ENCODE assay signal across 11 cellular contexts in the genomic region with DNA sequence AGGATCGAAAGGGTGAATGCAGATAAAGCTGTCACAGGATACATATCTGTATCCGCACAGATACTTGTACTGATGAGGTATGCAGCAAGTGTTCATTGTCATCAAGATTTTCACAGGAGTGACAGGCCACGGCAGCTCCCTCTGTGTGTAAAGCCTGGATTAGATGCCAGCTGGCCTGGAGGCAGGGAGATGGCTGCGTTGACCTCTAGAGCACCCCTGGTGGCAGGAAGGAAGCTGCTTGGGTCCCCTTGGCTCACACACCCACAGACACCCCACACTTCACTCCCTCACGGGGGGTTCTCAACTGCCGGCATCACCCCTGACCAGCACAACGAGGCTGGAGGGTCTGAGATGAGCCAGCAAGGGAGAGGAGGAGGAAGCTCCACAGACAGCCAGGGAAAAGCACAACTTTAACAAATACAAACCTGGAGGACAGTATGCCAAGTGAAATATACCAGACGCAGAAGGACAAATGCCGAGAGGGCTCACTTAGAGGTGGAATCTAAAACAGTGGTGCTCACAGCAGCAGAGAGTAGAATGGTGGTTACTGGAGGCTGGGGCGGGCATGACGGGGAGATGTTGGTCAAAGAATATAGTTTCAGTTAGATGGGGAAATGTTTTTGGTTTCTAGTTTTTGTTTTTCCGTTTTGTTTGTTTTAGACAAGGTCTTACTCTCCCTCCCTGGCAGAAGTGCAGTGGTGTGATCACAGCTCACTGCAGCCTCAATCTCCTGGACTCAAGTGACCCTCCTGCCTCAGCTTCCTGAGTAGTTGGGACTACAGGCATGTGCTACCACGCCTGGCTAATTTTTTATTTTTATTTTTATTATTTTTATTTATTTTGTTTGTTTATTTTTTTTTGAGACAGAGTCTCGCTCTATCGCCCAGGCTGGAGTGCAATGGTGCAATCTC. TPM values are rescaled to one million over a fixed set of nuclear protein-coding genes. Genes with fewer than 3 reads are reported as not detected.
A peak's percentile ranks its signal among the peaks of the same experiment; 100 is the strongest.
DNase-seq lines count a peak whose midpoint lies in the region; ATAC-seq and TF ChIP-seq lines count a peak whose summit lies in the region.
"Had no signal": no experiment of that assay in that cellular context is flagged by ENCODE, and none has a peak within 500 bp of the region (broad histone marks: within the 10 kb centered on the region; RNA-seq: fewer than 3 reads in every experiment).

No MANE protein-coding gene starts in this region.

- H3K4me3 ChIP-seq in DOHH2 (ENCODE audit: low read length) (no peak overlapping the region), Loucy (ENCODE audit: low read length, poor library complexity, severe bottlenecking) (no peak overlapping the region)

- H3K9me3 Mint-ChIP-seq in chondrocyte (ENCODE audit: low read depth) (no peaks in the 10 kb centered on the region), neural crest cell (no peaks in the 10 kb centered on the region)
- H3K9me3 Mint-ChIP-seq in activated CD4-positive, alpha-beta T cell treated with anti-CD3 and anti-CD28 coated beads, Interleukin-2, amount 10 ng/mL, durations not matched to agents 7 days and 5 days: no peaks in the 10 kb centered on the region

- H3K36me3 Mint-ChIP-seq in chondrocyte (ENCODE audit: low read depth) (peaks cover 4% of the 10 kb centered on the region), neural crest cell (ENCODE audit: low read depth) (peaks cover 3% of the 10 kb centered on the region)
- no peaks in the 10 kb centered on the region for H3K36me3 Mint-ChIP-seq in activated CD4-positive, alpha-beta T cell treated with anti-CD3 and anti-CD28 coated beads, Interleukin-2, amount 10 ng/mL, durations not matched to agents 7 days and 5 days (ENCODE audit: low read depth)

- H3K27ac Mint-ChIP-seq in chondrocyte (ENCODE audit: unreplicated experiment): peak overlapping the region; percentile 88
- H3K27ac Mint-ChIP-seq in neural crest cell (ENCODE audit: unreplicated experiment): no peak overlapping the region
- no peak overlapping the region for H3K27ac Mint-ChIP-seq in activated CD4-positive, alpha-beta T cell treated with anti-CD3 and anti-CD28 coated beads, Interleukin-2, amount 10 ng/mL, durations not matched to agents 7 days and 5 days

- no peak overlapping the region for H3K9ac ChIP-seq in Loucy (ENCODE audit: low read depth, low read length, poor library complexity, severe bottlenecking)

- no peaks in the 10 kb centered on the region for H4K20me1 ChIP-seq in DOHH2 (ENCODE audit: control insufficient read depth, insufficient read depth, low read depth, low read length)
- H4K20me1 ChIP-seq in Loucy (ENCODE audit: insufficient read depth, low read length, poor library complexity, severe bottlenecking): no peaks in the 10 kb centered on the region

- CTCF ChIA-PET in activated CD4-positive, alpha-beta T cell treated with anti-CD3 and anti-CD28 coated beads, Interleukin-2, amount 10 ng/mL, durations not matched to agents 7 days and 5 days (lab: Charles Lee): interaction anchor here (0.6 to 1.0 kb wide), 2 partner anchors 17 to 65 kb away, joined by 3 read pairs; no protein-coding TSS in a partner anchor

- peaks cover 5% of the 10 kb centered on the region; the same call in 1 of the 2 replicates for H3K36me3 ChIP-seq in DOHH2 (ENCODE audit: control insufficient read depth, low read length)
- H3K36me3 ChIP-seq in Loucy (ENCODE audit: insufficient read depth, low read length): no peaks in the 10 kb centered on the region

- H3K4me1 Mint-ChIP-seq in chondrocyte (ENCODE audit: low read depth): peaks cover 36% of the 10 kb centered on the region
- no peaks in the 10 kb centered on the region for H3K4me1 Mint-ChIP-seq in neural crest cell
- no peaks in the 10 kb centered on the region for H3K4me1 Mint-ChIP-seq in activated CD4-positive, alpha-beta T cell treated with anti-CD3 and anti-CD28 coated beads, Interleukin-2, amount 10 ng/mL, durations not matched to agents 7 days and 5 days

- H3K27me3 ChIP-seq in DOHH2 (ENCODE audit: control insufficient read depth, low read length): no peaks in the 10 kb centered on the region
- no peaks in the 10 kb centered on the region for H3K27me3 ChIP-seq in Loucy (ENCODE audit: insufficient read depth, low read length, poor library complexity, severe bottlenecking)

- H3K4me1 ChIP-seq in DOHH2 (ENCODE audit: control insufficient read depth, low read length) (no peaks in the 10 kb centered on the region), Loucy (ENCODE audit: insufficient read depth, low read length, poor library complexity, severe bottlenecking) (no peaks in the 10 kb centered on the region)

- H3K4me2 ChIP-seq in DOHH2 (ENCODE audit: low read length) (no peak overlapping the region), Loucy (ENCODE audit: low read depth, low read length, poor library complexity, severe bottlenecking) (no peak overlapping the region)

- TF ChIP-seq CTCF in DOHH2 (IDR thresholded peaks at IDR 0.05; ENCODE audit: low read depth, low read length, poor library complexity, severe bottlenecking) (peak; percentile 53), Loucy (conservative IDR thresholded peaks at IDR 0.05; ENCODE audit: low read length) (peak; percentile 48; the same call in 1 of the 2 replicates), chondrocyte (IDR thresholded peaks at IDR 0.05) (peak; percentile 55), neural crest cell (conservative IDR thresholded peaks at IDR 0.05) (peak; percentile 30)

- no peaks in the 10 kb centered on the region for H3F3A ChIP-seq in DOHH2 (ENCODE audit: control insufficient read depth, insufficient read depth)
- no peaks in the 10 kb centered on the region for H3F3A ChIP-seq in Loucy (ENCODE audit: low read depth)

- DNase-seq in chondrocyte (ENCODE audit: low spot score) (no peak), neural crest cell (ENCODE audit: low read depth, low spot score) (no peak), UCSD-AML1 (lab: John Stamatoyannopoulos, UW; ENCODE audit: unreplicated experiment) (no peak), NCI-H146 treated with DMSO at 0.1 percent for 48 hours (lab: John Stamatoyannopoulos, UW; ENCODE audit: unreplicated experiment) (no peak)
- no peak for DNase-seq in activated CD4-positive, alpha-beta T cell treated with anti-CD3 and anti-CD28 coated beads, Interleukin-2, amount 10 ng/mL, durations not matched to agents 7 days and 5 days
- DNase-seq: activated T-cell treated with anti-CD3 and anti-CD28 coated beads, Interleukin-2, amount 50 U/mL, for 48 hours; GDM1; SHP77 treated with DMSO at 0.1 percent for 48 hours had no signal

- POLR2A ChIA-PET in activated CD4-positive, alpha-beta T cell treated with anti-CD3 and anti-CD28 coated beads, Interleukin-2, amount 10 ng/mL, durations not matched to agents 7 days and 5 days (lab: Charles Lee): no interaction called here

- 0 out of 2 replicates have a peak overlapping the region, but pooled peaks have one; percentile 19 for H2AFZ ChIP-seq in Loucy (ENCODE audit: low read length)

- no peaks in the 10 kb centered on the region for H3K79me2 ChIP-seq in DOHH2 (ENCODE audit: control insufficient read depth, low read length)
- H3K79me2 ChIP-seq in Loucy (ENCODE audit: insufficient read depth, low read length): no peaks in the 10 kb centered on the region

- no peaks in the 10 kb centered on the region for H3K27me3 Mint-ChIP-seq in chondrocyte (ENCODE audit: low read depth)
- H3K27me3 Mint-ChIP-seq in neural crest cell (ENCODE audit: low read depth): no peaks in the 10 kb centered on the region
- H3K27me3 Mint-ChIP-seq in activated CD4-positive, alpha-beta T cell treated with anti-CD3 and anti-CD28 coated beads, Interleukin-2, amount 10 ng/mL, durations not matched to agents 7 days and 5 days: no peaks in the 10 kb centered on the region

- H3K9me2 ChIP-seq in DOHH2 (replicated peaks; ENCODE audit: control insufficient read depth, low read length) (no peaks in the 10 kb centered on the region), Loucy (replicated peaks; ENCODE audit: low read depth, low read length) (no peaks in the 10 kb centered on the region)

- ATAC-seq in HG03095 (IDR thresholded peaks at IDR 0.05; ENCODE audit: unreplicated experiment): no peak

- H3K9me3 ChIP-seq in DOHH2 (ENCODE audit: control insufficient read depth, insufficient read depth, low read length) (no peaks in the 10 kb centered on the region), Loucy (ENCODE audit: insufficient read depth, low read depth, low read length) (no peaks in the 10 kb centered on the region)

- H3K4me3 Mint-ChIP-seq in chondrocyte (ENCODE audit: unreplicated experiment) (no peak overlapping the region), neural crest cell (no peak overlapping the region)
- no peak overlapping the region for H3K4me3 Mint-ChIP-seq in activated CD4-positive, alpha-beta T cell treated with anti-CD3 and anti-CD28 coated beads, Interleukin-2, amount 10 ng/mL, durations not matched to agents 7 days and 5 days

- H3K27ac ChIP-seq in DOHH2 (ENCODE audit: low read depth, low read length): no peak overlapping the region

RNA-seq across cellular contexts. Expression of gene TEAD4, which starts 45.7 kb away (rescaled TPM):
- total RNA-seq in chondrocyte (24.1 to 26.0 TPM (median 24.9 TPM) in 3 replicates), neural crest cell (28.6 and 30.9 TPM in 2 replicates)
- under 1 TPM; 0.69 to 1.00 TPM for total RNA-seq in activated CD4-positive, alpha-beta T cell treated with anti-CD3 and anti-CD28 coated beads, Interleukin-2, amount 10 ng/mL, durations not matched to agents 7 days and 5 days

Comparison
In these comparisons a context has a peak if more than half of its experiments do, and no peak if none do; other contexts are left out.
1. RNA of gene TEAD4, which starts 45.7 kb away (total RNA-seq): 28.6 to 30.9 TPM in neural crest cell and 24.1 to 26.0 TPM in chondrocyte; 0.69 to 1.00 TPM in activated CD4-positive, alpha-beta T cell treated with anti-CD3 and anti-CD28 coated beads, Interleukin-2, amount 10 ng/mL, durations not matched to agents 7 days and 5 days; every median in the first group is over 10 times any median in the second.
2. Peak in every context shown above with its lines, with median percentiles within 50 percentile points of each other: CTCF ChIP-seq.